ENCODE assay signal across 8 cellular contexts in genomic region chr14:39114073-39114838, GRCh38. TPM values are rescaled to one million over a fixed set of nuclear protein-coding genes. Genes with fewer than 3 reads are reported as not detected.
A peak's percentile ranks its signal among the peaks of the same experiment; 100 is the strongest.
DNase-seq lines count a peak whose midpoint lies in the region; ATAC-seq and TF ChIP-seq lines count a peak whose summit lies in the region.

TSS of gene GEMIN2 (plus strand) at chr14:39114323. CDS start at chr14:39114339, 16 bp downstream.

- H3K36me3 Mint-ChIP-seq in WTC11 (peaks cover 19% of the 10 kb centered on the region), immature natural killer cell (no peaks in the 10 kb centered on the region)

- H3K4me1 Mint-ChIP-seq in WTC11 (peaks cover 16% of the 10 kb centered on the region), immature natural killer cell (peaks cover 17 to 20% of the 10 kb centered on the region in 2 donors)

- no peaks in the 10 kb centered on the region for H3K27me3 ChIP-seq in AG04450 (ENCODE audit: control insufficient read depth, insufficient read depth, low read length)

- H3K9me3 ChIP-seq in AG04450 (ENCODE audit: control insufficient read depth, insufficient read depth, low read length) = no peaks in the 10 kb centered on the region

- DNase-seq in AG04450 (ENCODE audit: low read depth, low spot score) = peak; percentile 84
- peak; percentile 91 for DNase-seq in NCI-H226
- DNase-seq in WTC11 (ENCODE audit: low spot score) = peak; percentile 89
- peak; percentile 46 to 97 (median 87) for DNase-seq in caudate nucleus (lab: John Stamatoyannopoulos, UW)
- peak; percentile 90 to 94 (median 92) for DNase-seq in immature natural killer cell
- peak; percentile 82 for DNase-seq in smooth muscle cell of the brain vasculature (ENCODE audit: low read depth, low spot score)

- CTCF ChIA-PET in AG04450 (lab: Charles Lee) (interaction anchor here (0.8 to 1.5 kb wide), 3 partner anchors 10 to 338 kb away, joined by 3 to 6 read pairs (median 3); no protein-coding TSS in a partner anchor), WTC11 (lab: Charles Lee) (interaction anchor here (0.6 to 1.1 kb wide), 3 partner anchors 11 to 56 kb away, joined by 3 read pairs; partner anchors contain the start of genes SEC23A and TRAPPC6B)

- peak within 1 kb of the TSS; percentile 74 for H3K4me3 ChIP-seq in AG04450 (ENCODE audit: low read depth, low read length)

- H3K27ac Mint-ChIP-seq in WTC11 (peak within 1 kb of the TSS; percentile 97), immature natural killer cell (peak within 1 kb of the TSS; percentile 88 to 95 (median 94))

- ATAC-seq in GM18909 (IDR thresholded peaks at IDR 0.05; ENCODE audit: poor library complexity, unreplicated experiment) (peak; percentile 92), HG03175 (IDR thresholded peaks at IDR 0.05; ENCODE audit: unreplicated experiment) (peak; percentile 92), WTC11 (peak; percentile 96)

- TF ChIP-seq CTCF in AG04450 (IDR thresholded peaks at IDR 0.05; ENCODE audit: low read depth, low read length) = no peak
- no peak for TF ChIP-seq CTCF in WTC11 (IDR thresholded peaks at IDR 0.05)

- H3K27me3 Mint-ChIP-seq in WTC11 (ENCODE audit: low read depth) = no peaks in the 10 kb centered on the region
- H3K27me3 Mint-ChIP-seq in immature natural killer cell (ENCODE audit: low read depth in 3 of 3) = peaks cover 2 to 3% (median 3%) of the 10 kb centered on the region in 3 donors

- no peaks in the 10 kb centered on the region for H3K9me3 Mint-ChIP-seq in WTC11
- no peaks in the 10 kb centered on the region for H3K9me3 Mint-ChIP-seq in immature natural killer cell

- H3K27ac ChIP-seq in AG04450 (ENCODE audit: low read depth, low read length) (no peak within 1 kb of the TSS), caudate nucleus (ENCODE audit: low read depth, low read length) (peak within 1 kb of the TSS; percentile 74)

- POLR2A ChIA-PET in AG04450 (lab: Yijun Ruan, JAX) = interaction anchor here (0.7 to 1.5 kb wide), 5 partner anchors 11 to 319 kb away, joined by 3 to 18 read pairs (median 6); partner anchors contain the start of genes FBXO33, SEC23A and TRAPPC6B
- POLR2A ChIA-PET in WTC11 (lab: Charles Lee) = interaction anchor here (0.6 to 1.9 kb wide), 3 partner anchors 11 to 278 kb away, joined by 3 to 19 read pairs (median 11); partner anchors contain the start of genes SEC23A and TRAPPC6B

- peak within 1 kb of the TSS; percentile 95 for H3K4me3 Mint-ChIP-seq in WTC11
- H3K4me3 Mint-ChIP-seq in immature natural killer cell = peak within 1 kb of the TSS; percentile 91 to 98 (median 97)

TF ChIP-seq in WTC11, 78 proteins besides CTCF, POLR2A, EP300 and RAD21 (continues in another document):
- TF ChIP-seq TEAD4 (CRISPR knock-in tag; IDR thresholded peaks at IDR 0.05) = no peak
- no peak for TF ChIP-seq AFF4 (CRISPR knock-in tag; IDR thresholded peaks at IDR 0.05; ENCODE audit: borderline replicate concordance)
- TF ChIP-seq MAX (CRISPR knock-in tag; IDR thresholded peaks at IDR 0.05) = peak; percentile 71; the same call in 1 of the 2 replicates
- TF ChIP-seq GABPB1 (CRISPR knock-in tag; IDR thresholded peaks at IDR 0.05) = peak; percentile 82
- peak; percentile 39; the same call in 1 of the 2 replicates for TF ChIP-seq ARID4B (CRISPR knock-in tag; IDR thresholded peaks at IDR 0.05; ENCODE audit: borderline replicate concordance)
- no peak for TF ChIP-seq USF2 (CRISPR knock-in tag; IDR thresholded peaks at IDR 0.05)
- 0 out of 2 replicates have a peak, but pooled peaks have one; percentile 58 for TF ChIP-seq CBFB (CRISPR knock-in tag; IDR thresholded peaks at IDR 0.05; ENCODE audit: low read depth)

RNA-seq across cellular contexts. Expression of gene GEMIN2, which starts in this region (rescaled TPM):
- polyA plus RNA-seq in AG04450 (2011; rRNA removed) = 9.7 and 15.4 TPM in 2 replicates
- polyA minus RNA-seq in AG04450 (2011; rRNA and poly(A)+ RNA removed) = 6.9 and 7.2 TPM in 2 replicates
- 27.1 to 34.9 TPM (median 31.8 TPM) in 3 replicates for total RNA-seq in WTC11 (2021)
- polyA plus RNA-seq in immature natural killer cell = 10 to 100 TPM in 2 of 3 donors, 1 to 10 TPM in 1; 8.6 to 12.8 (median 10.1) TPM
